In the genomic region with DNA sequence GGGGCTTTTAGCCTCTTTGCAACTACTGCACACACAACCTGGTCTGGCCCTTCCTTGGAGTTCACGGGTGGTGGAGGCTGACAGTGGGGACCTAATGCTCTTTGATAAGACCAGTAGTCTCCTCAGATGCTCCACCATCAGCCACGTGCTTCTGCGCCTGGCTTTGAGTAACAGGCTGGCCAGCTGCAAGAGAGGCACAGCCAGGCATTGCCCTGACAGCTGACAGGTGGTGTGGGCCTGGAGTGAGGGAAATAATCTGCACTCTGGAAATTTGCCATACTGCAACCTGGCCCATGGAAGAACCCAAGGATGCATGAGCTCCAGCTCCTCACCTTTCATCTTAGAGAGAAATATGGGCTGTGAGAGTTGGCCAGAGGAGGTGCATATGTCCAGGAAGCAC, we compare ENCODE assay signal across 16 cellular contexts.
"Had no signal": no experiment of that assay in that cellular context is flagged by ENCODE, and none has a peak within 500 bp of the region (broad histone marks: within the 10 kb centered on the region; RNA-seq: fewer than 3 reads in every experiment).

No MANE protein-coding gene starts in this region.

- H3K27me3 ChIP-seq: dorsolateral prefrontal cortex, esophagus muscularis mucosa, gastrocnemius medialis, heart right ventricle, spleen, tibial artery had no signal

- H3K36me3 ChIP-seq: esophagus muscularis mucosa, gastrocnemius medialis, heart right ventricle, spleen, tibial artery had no signal

- H3K27ac ChIP-seq: dorsolateral prefrontal cortex, epithelial cell of prostate, esophagus muscularis mucosa, gastrocnemius medialis, heart right ventricle, spleen, tibial artery had no signal

- DNase-seq: cortex of kidney; dorsolateral prefrontal cortex; effector memory CD4-positive, alpha-beta T cell; gastrocnemius medialis; heart right ventricle; hypothalamus; kidney glomerular epithelial cell; naive thymus-derived CD8-positive, alpha-beta T cell; posterior cingulate gyrus; spleen; stimulated activated CD4-positive, alpha-beta T cell treated with anti-CD3 and anti-CD28 coated beads, Interleukin-15, amount 100 ng/mL, for 24 hours; stimulated activated CD4-positive, alpha-beta T cell treated with anti-CD3 and anti-CD28 coated beads, Interleukin-1b, Interleukin-23, amount 100 ng/mL, for 48 hours; stimulated activated CD4-positive, alpha-beta T cell treated with anti-CD3 and anti-CD28 coated beads, Interleukin-4, amount 100 ng/mL, for 24 hours; tibial artery had no signal

- H3K4me3 ChIP-seq: dorsolateral prefrontal cortex, esophagus muscularis mucosa, gastrocnemius medialis, heart right ventricle, spleen, tibial artery had no signal

- H3K9me3 ChIP-seq: esophagus muscularis mucosa, gastrocnemius medialis, heart right ventricle, spleen, tibial artery had no signal
